Comparison of ENCODE assay signal across 11 cellular contexts in the genomic region with DNA sequence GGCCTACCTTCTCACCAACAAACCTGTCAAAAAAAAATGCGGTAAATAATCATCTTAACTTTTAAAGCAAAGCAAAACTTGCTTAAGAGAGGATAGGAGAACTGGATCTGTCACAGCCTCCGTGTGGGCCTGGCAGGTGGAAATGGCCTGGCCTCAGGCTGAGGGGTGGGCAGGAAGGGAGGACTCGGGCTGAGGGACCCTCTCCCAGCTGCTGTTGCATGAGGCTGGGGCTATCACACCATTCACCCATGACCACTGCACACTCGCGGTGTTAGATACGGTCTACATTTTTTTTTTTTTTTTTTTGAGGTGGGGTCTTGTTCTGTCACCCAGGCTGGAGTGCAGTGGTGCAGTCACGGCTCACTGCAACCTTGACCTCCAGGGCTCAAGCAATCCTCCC. TPM values are rescaled to one million over a fixed set of nuclear protein-coding genes. Genes with fewer than 3 reads are reported as not detected.
DNase-seq lines count a peak whose midpoint lies in the region; ATAC-seq and TF ChIP-seq lines count a peak whose summit lies in the region.
"Had no signal": no experiment of that assay in that cellular context is flagged by ENCODE, and none has a peak within 500 bp of the region (broad histone marks: within the 10 kb centered on the region; RNA-seq: fewer than 3 reads in every experiment).

No MANE protein-coding gene starts in this region.

- H3K36me3 ChIP-seq in SK-N-SH (replicated peaks in 1 of 2; ENCODE audit: control insufficient read depth in 1 of 2, insufficient read depth in 2 of 2, low read length in 1 of 2) (peaks cover 22 to 64% of the 10 kb centered on the region in 2 experiments), mammary epithelial cell (ENCODE audit: insufficient read depth, low read length) (peaks cover 19% of the 10 kb centered on the region), mucosa of rectum (ENCODE audit: control insufficient read depth in 2 of 2, insufficient read depth in 2 of 2, low read length in 2 of 2) (peaks cover 56 to 60% of the 10 kb centered on the region in 2 donors), thoracic aorta (peaks cover 64% of the 10 kb centered on the region), MM.1S (replicated peaks; ENCODE audit: insufficient read depth, low read length) (no peaks in the 10 kb centered on the region)

- H3K4me2 ChIP-seq in SK-N-SH (no peak overlapping the region), mammary epithelial cell (ENCODE audit: insufficient read depth, low read depth, low read length) (no peak overlapping the region), MM.1S (ENCODE audit: low read depth, low read length) (no peak overlapping the region)

- intact Hi-C loops in mammary epithelial cell (cut with micrococcal nuclease), result loop anchor here (1.0 kb wide), 1 partner anchor 11 kb away; no protein-coding TSS in a partner anchor

- H3F3A ChIP-seq in SK-N-SH (replicated peaks; ENCODE audit: insufficient read depth) (peaks cover 4% of the 10 kb centered on the region), MM.1S (ENCODE audit: insufficient read depth, low read length) (peaks cover 9% of the 10 kb centered on the region)

- no peak overlapping the region for H3K4me3 ChIP-seq in SK-N-SH (ENCODE audit: low read depth in 2 of 2, low read length in 1 of 2)
- H3K4me3 ChIP-seq in mammary epithelial cell (replicated peaks in 1 of 3; ENCODE audit: insufficient read depth in 1 of 3, low read depth in 2 of 3, low read length in 3 of 3), result no peak overlapping the region
- no peak overlapping the region for H3K4me3 ChIP-seq in mucosa of rectum (ENCODE audit: low read length in 2 of 2)
- no peak overlapping the region for H3K4me3 ChIP-seq in thoracic aorta
- H3K4me3 ChIP-seq in MM.1S (ENCODE audit: low read length), result no peak overlapping the region

- peak overlapping the region; percentile 18 to 62; a peak in 2 of 4 replicates for H3K27ac ChIP-seq in SK-N-SH (ENCODE audit: low read depth in 2 of 2, low read length in 1 of 2)
- peak overlapping the region; percentile 57 for H3K27ac ChIP-seq in mammary epithelial cell (ENCODE audit: insufficient read depth, low read depth, low read length)
- peak overlapping the region; percentile 78 to 83 for H3K27ac ChIP-seq in mucosa of rectum (ENCODE audit: low read depth in 2 of 2, low read length in 2 of 2)
- peak overlapping the region; percentile 79 to 82 for H3K27ac ChIP-seq in thoracic aorta
- no peak overlapping the region for H3K27ac ChIP-seq in MM.1S (ENCODE audit: low read length)

- no peak for TF ChIP-seq EP300 in SK-N-SH (IDR thresholded peaks at IDR 0.05; ENCODE audit: borderline replicate concordance in 1 of 2, low read depth in 1 of 2, low read length in 1 of 2)

- H4K20me1 ChIP-seq in SK-N-SH (ENCODE audit: insufficient read depth), result no peaks in the 10 kb centered on the region
- no peaks in the 10 kb centered on the region for H4K20me1 ChIP-seq in mammary epithelial cell (ENCODE audit: insufficient read depth, low read length)
- H4K20me1 ChIP-seq in MM.1S (ENCODE audit: insufficient read depth, low read length), result no peaks in the 10 kb centered on the region

- no peaks in the 10 kb centered on the region for H3K9me2 ChIP-seq in SK-N-SH
- no peaks in the 10 kb centered on the region for H3K9me2 ChIP-seq in MM.1S (replicated peaks; ENCODE audit: insufficient read depth, low read length)

- no peak for TF ChIP-seq RAD21 in SK-N-SH (IDR thresholded peaks at IDR 0.05; ENCODE audit: low read length)

- in situ Hi-C loops in mammary epithelial cell (cut with MboI; ENCODE audit: low sequenced_read_pairs in 2 of 2), result no loop called here

- DNase-seq in SK-N-SH (no peak), mammary epithelial cell (no peak), thoracic aorta (ENCODE audit: low spot score) (no peak), NCI-H1417 treated with DMSO at 0.1 percent for 48 hours (lab: John Stamatoyannopoulos, UW) (no peak), SIG-M5 (lab: John Stamatoyannopoulos, UW) (no peak), MM.1S (no peak)
- DNase-seq: NCI-H2029 treated with DMSO at 0.1 percent for 48 hours had no signal

- dilution Hi-C loops in mammary epithelial cell (cut with HindIII; ENCODE audit: low sequenced_read_pairs), result no loop called here

- 83% methylated on average over 7 of the region's 7 CpGs for WGBS in SK-N-SH (ENCODE audit: low lambda C conversion rate)
- WGBS in mammary epithelial cell (ENCODE audit: low coverage, missing lambda C conversion rate), result 71% methylated on average over 4 of the region's 7 CpGs

- ATAC-seq in SK-N-SH treated with all-trans-retinoic acid at 6 μM for 48 hours (no peak), thoracic aorta (ENCODE audit: insufficient number of reproducible peaks, low FRiP score, low read depth) (no peak)

- H3K9ac ChIP-seq in SK-N-SH, result no peak overlapping the region
- H3K9ac ChIP-seq in mammary epithelial cell (ENCODE audit: insufficient read depth, low read length), result no peak overlapping the region
- peak overlapping the region in 1 of 2 donors; percentile 36 for H3K9ac ChIP-seq in mucosa of rectum (ENCODE audit: low read depth in 1 of 2, low read length in 2 of 2)
- no peak overlapping the region for H3K9ac ChIP-seq in MM.1S (ENCODE audit: low read length)

- POLR2A ChIA-PET in SK-N-SH (lab: Yijun Ruan, JAX), result no interaction called here

- no TSS peak for BruUV-seq in mammary epithelial cell (replicated peaks; lab: Mats Ljungman, UMichigan)

- H3K4me1 ChIP-seq in SK-N-SH (ENCODE audit: control insufficient read depth in 1 of 2, insufficient read depth in 2 of 2, low read depth in 1 of 2, low read length in 1 of 2) (peaks cover 0 to 15% of the 10 kb centered on the region in 2 experiments; a peak in 1 of 4 replicates), mammary epithelial cell (ENCODE audit: insufficient read depth, low read length) (peaks cover 17% of the 10 kb centered on the region), mucosa of rectum (ENCODE audit: control insufficient read depth in 2 of 2, insufficient read depth in 2 of 2, low read length in 2 of 2) (peaks cover 25 to 28% of the 10 kb centered on the region in 2 donors), thoracic aorta (ENCODE audit: control insufficient read depth in 1 of 2, low read depth in 2 of 2) (peaks cover 13 to 25% of the 10 kb centered on the region in 2 donors), MM.1S (ENCODE audit: low read length) (peaks cover 12% of the 10 kb centered on the region)

- TF ChIP-seq CTCF in SK-N-SH (IDR thresholded peaks at IDR 0.05) (no peak), mammary epithelial cell (conservative IDR thresholded peaks at IDR 0.05 in 1 of 2, IDR thresholded peaks at IDR 0.05 in 1 of 2; ENCODE audit: extremely low read depth in 1 of 2, insufficient read depth in 1 of 2, low read depth in 1 of 2, low read length in 2 of 2) (no peak), thoracic aorta (IDR thresholded peaks at IDR 0.05) (no peak), MM.1S (IDR thresholded peaks at IDR 0.05; ENCODE audit: low read length) (no peak)

- H2AFZ ChIP-seq in SK-N-SH (ENCODE audit: low read depth), result no peak overlapping the region
- H2AFZ ChIP-seq in mammary epithelial cell (ENCODE audit: low read depth, low read length), result no peak overlapping the region
- H2AFZ ChIP-seq in MM.1S (ENCODE audit: low read length), result no peak overlapping the region

- no peaks in the 10 kb centered on the region for H3K27me3 ChIP-seq in SK-N-SH (ENCODE audit: insufficient read depth)
- H3K27me3 ChIP-seq in mammary epithelial cell (ENCODE audit: insufficient read depth, low read length), result no peaks in the 10 kb centered on the region
- H3K27me3 ChIP-seq in mucosa of rectum (ENCODE audit: control insufficient read depth in 2 of 2, insufficient read depth in 2 of 2, low read length in 2 of 2), result no peaks in the 10 kb centered on the region
- H3K27me3 ChIP-seq in thoracic aorta (replicated peaks; ENCODE audit: insufficient read depth), result no peaks in the 10 kb centered on the region
- no peaks in the 10 kb centered on the region for H3K27me3 ChIP-seq in MM.1S (replicated peaks; ENCODE audit: insufficient read depth, low read length)

- CTCF ChIA-PET in SK-N-SH (lab: Yijun Ruan, JAX), result interaction anchor here (0.6 kb wide), 1 partner anchor 23 kb away, joined by 3 read pairs; no protein-coding TSS in a partner anchor
- CTCF ChIA-PET in mammary epithelial cell (lab: Charles Lee; ENCODE audit: low non-redundant PET), result no interaction called here

- H3K79me2 ChIP-seq in SK-N-SH (ENCODE audit: insufficient read depth) (no peaks in the 10 kb centered on the region), mammary epithelial cell (ENCODE audit: insufficient read depth, low read length) (no peaks in the 10 kb centered on the region), MM.1S (ENCODE audit: low read length) (no peaks in the 10 kb centered on the region)

- H3K9me3 ChIP-seq in SK-N-SH (no peaks in the 10 kb centered on the region), mammary epithelial cell (replicated peaks; ENCODE audit: insufficient read depth, low read length) (no peaks in the 10 kb centered on the region), mucosa of rectum (ENCODE audit: control insufficient read depth in 2 of 2, low read length in 2 of 2) (no peaks in the 10 kb centered on the region), thoracic aorta (no peaks in the 10 kb centered on the region), MM.1S (replicated peaks; ENCODE audit: insufficient read depth, low read length) (no peaks in the 10 kb centered on the region)

RNA-seq across cellular contexts. Expression of a gene that starts 24.5 kb away (rescaled TPM):
- polyA plus RNA-seq in SK-N-SH (2012; rRNA removed) (21.3 and 27.1 TPM in 2 replicates), mammary epithelial cell (25.5 TPM)
- 15.1 and 19.6 TPM in 2 replicates for polyA plus RNA-seq in SK-N-SH (2012; cell fraction: cytosol; rRNA removed)
- polyA plus RNA-seq in SK-N-SH (2012; cell fraction: nucleus; rRNA removed), result 40.7 and 43.0 TPM in 2 replicates
- total RNA-seq in mammary epithelial cell (100 to 1,000 TPM in 1 of 2 donors, 10 to 100 TPM in 1; 57.2 to 123 TPM), thoracic aorta (100 to 1,000 TPM; 106 to 159 TPM)
- polyA minus RNA-seq in mammary epithelial cell, result 162 TPM

RNA-seq across cellular contexts. Expression of a gene that starts 24.9 kb away (rescaled TPM):
- polyA plus RNA-seq in SK-N-SH (2012; rRNA removed), result 5.9 and 7.1 TPM in 2 replicates
- 3.7 and 5.4 TPM in 2 replicates for polyA plus RNA-seq in SK-N-SH (2012; cell fraction: cytosol; rRNA removed)
- polyA plus RNA-seq in SK-N-SH (2012; cell fraction: nucleus; rRNA removed), result 19.3 and 23.1 TPM in 2 replicates
- 10 to 100 TPM; 12.6 to 15.2 TPM for total RNA-seq in mammary epithelial cell
- polyA plus RNA-seq in mammary epithelial cell, result 7.2 TPM
- 5.7 TPM for polyA minus RNA-seq in mammary epithelial cell
- total RNA-seq in thoracic aorta, result 10 to 100 TPM in 1 of 2 donors, 1 to 10 TPM in 1; 5.9 to 11.9 TPM

RNA-seq across cellular contexts. Expression of a gene that starts 43.1 kb away (rescaled TPM):
- polyA plus RNA-seq in SK-N-SH (2012; rRNA removed), result 0.07 TPM in 1 of 2 replicates, not detected in the other
- polyA plus RNA-seq in SK-N-SH (2012; cell fraction: cytosol; rRNA removed), result not detected in 2 replicates
- 0.04 TPM in 1 of 2 replicates, not detected in the other for polyA plus RNA-seq in SK-N-SH (2012; cell fraction: nucleus; rRNA removed)
- total RNA-seq in mammary epithelial cell, result not detected
- 0.03 TPM for polyA plus RNA-seq in mammary epithelial cell
- not detected for polyA minus RNA-seq in mammary epithelial cell
- total RNA-seq in thoracic aorta, result not detected
- total RNA-seq: A172, G401 had no signal

RNA-seq across cellular contexts. Expression of a gene that starts 58.6 kb away (rescaled TPM):
- 39.4 and 52.8 TPM in 2 replicates for polyA plus RNA-seq in SK-N-SH (2012; rRNA removed)
- 28.1 and 34.1 TPM in 2 replicates for polyA plus RNA-seq in SK-N-SH (2012; cell fraction: cytosol; rRNA removed)
- 65.1 and 87.3 TPM in 2 replicates for polyA plus RNA-seq in SK-N-SH (2012; cell fraction: nucleus; rRNA removed)
- 10 to 100 TPM; 52.8 to 58.9 TPM for total RNA-seq in mammary epithelial cell
- polyA plus RNA-seq in mammary epithelial cell, result 39.0 TPM
- polyA minus RNA-seq in mammary epithelial cell, result 234 TPM
- total RNA-seq in thoracic aorta, result 100 to 1,000 TPM; 121 to 144 TPM

RNA-seq across cellular contexts. Expression of a gene that starts 58.9 kb away (rescaled TPM):
- polyA plus RNA-seq in SK-N-SH (2012; rRNA removed), result 2.4 and 3.3 TPM in 2 replicates
- polyA plus RNA-seq in SK-N-SH (2012; cell fraction: cytosol; rRNA removed), result 2.7 and 3.3 TPM in 2 replicates
- 1.5 and 2.3 TPM in 2 replicates for polyA plus RNA-seq in SK-N-SH (2012; cell fraction: nucleus; rRNA removed)
- total RNA-seq in mammary epithelial cell, result 1 to 10 TPM; 5.8 to 6.8 TPM
- polyA plus RNA-seq in mammary epithelial cell, result 4.4 TPM
- polyA minus RNA-seq in mammary epithelial cell, result 7.1 TPM
- 1 to 10 TPM in 1 of 2 donors, not detected in 1; 1.1 TPM for total RNA-seq in thoracic aorta
